ENCODE assay signal across 27 cellular contexts in genomic region chr6:56430629-56431600, GRCh38.
DNase-seq lines count a peak whose midpoint lies in the region; ATAC-seq, FAIRE-seq and TF ChIP-seq lines count a peak whose summit lies in the region.
"Had no signal": no experiment of that assay in that cellular context is flagged by ENCODE, and none has a peak within 500 bp of the region (broad histone marks: within the 10 kb centered on the region; RNA-seq: fewer than 3 reads in every experiment).

No MANE protein-coding gene starts in this region.

- H3F3A ChIP-seq in GM23338 (replicated peaks; ENCODE audit: low read depth), result no peaks in the 10 kb centered on the region

- H2BK15ac ChIP-seq in H1 (ENCODE audit: low read length) (no peak overlapping the region), neuronal stem cell (ENCODE audit: low read length) (no peak overlapping the region), H9 (ENCODE audit: low read depth, low read length) (no peak overlapping the region)

- TF ChIP-seq POLR2A in H1 (IDR thresholded peaks at IDR 0.05; ENCODE audit: control extremely low read depth in 1 of 2, low read depth in 2 of 2, low read length in 2 of 2), result no peak
- no peak for TF ChIP-seq POLR2A in ovary (IDR thresholded peaks at IDR 0.05)

- H3K14ac ChIP-seq in H1 (ENCODE audit: insufficient read length), result no peak overlapping the region
- no peak overlapping the region for H3K14ac ChIP-seq in neuronal stem cell (ENCODE audit: low read length)
- no peak overlapping the region for H3K14ac ChIP-seq in H9 (ENCODE audit: insufficient read depth, low read length)

- H3K9me2 ChIP-seq in GM23338 (ENCODE audit: insufficient read depth), result peaks cover 5% of the 10 kb centered on the region; the same call in 1 of the 2 replicates

- POLR2A ChIA-PET in A673 (lab: Charles Lee; ENCODE audit: low non-redundant PET) (no interaction called here), H1 (lab: Charles Lee; ENCODE audit: partially characterized antibody) (no interaction called here)

- no peak overlapping the region for H3T11ph ChIP-seq in H9 (ENCODE audit: low read length)

- H3K27ac Mint-ChIP-seq in GM23338 (no peak overlapping the region), H9 (no peak overlapping the region)

- H3K4me1 ChIP-seq in A673 (ENCODE audit: insufficient read depth, low read length, poor library complexity, severe bottlenecking) (no peaks in the 10 kb centered on the region), GM23338 (ENCODE audit: insufficient read depth) (no peaks in the 10 kb centered on the region), H1 (replicated peaks in 1 of 4; ENCODE audit: control insufficient read depth in 3 of 4, insufficient read depth in 4 of 4, low read length in 3 of 4) (no peaks in the 10 kb centered on the region), neuronal stem cell (ENCODE audit: control insufficient read depth in 2 of 2, insufficient read depth in 1 of 2, low read depth in 1 of 2, low read length in 2 of 2) (no peaks in the 10 kb centered on the region), H9 (ENCODE audit: insufficient read depth, low read length) (no peaks in the 10 kb centered on the region), ovary (ENCODE audit: insufficient read depth) (no peaks in the 10 kb centered on the region)
- H3K4me1 ChIP-seq: A549 had no signal

- no peak for ATAC-seq in GM23338
- ATAC-seq: A549, HepG2, PC-3 had no signal

- H4K91ac ChIP-seq in H1 (replicated peaks; ENCODE audit: insufficient read length, low read length), result no peak overlapping the region
- H4K91ac ChIP-seq in neuronal stem cell (ENCODE audit: low read depth, low read length, poor library complexity), result no peak overlapping the region
- no peak overlapping the region for H4K91ac ChIP-seq in H9 (ENCODE audit: insufficient read length, low read depth, low read length)

- DNase-seq in A673 (ENCODE audit: low spot score) (peak; percentile 29), GM23338 (ENCODE audit: low spot score) (peak; percentile 9), H1 (ENCODE audit: low read depth in 1 of 2, low spot score in 2 of 2) (no peak), neuronal stem cell (ENCODE audit: low spot score) (no peak), H9 (no peak), ovary (no peak)
- no peak for DNase-seq in stimulated activated CD4-positive, alpha-beta T cell treated with anti-CD3 and anti-CD28 coated beads, Interleukin-15, amount 100 ng/mL, for 24 hours
- DNase-seq: C1 segment of cervical spinal cord; CD4-positive, alpha-beta memory T cell; COR-L47; DMS 273 treated with DMSO at 0.1 percent for 48 hours; DMS79; EL; GF-D8; Kasumi-1; NCI-H1092 treated with DMSO at 0.1 percent for 48 hours; NCI-H1436 treated with DMSO at 0.1 percent for 48 hours; NCI-H1930; NCI-H2107; NCI-H524; NCI-H774; PC-3 had no signal

- no peaks in the 10 kb centered on the region for H3K79me1 ChIP-seq in H1 (ENCODE audit: low read depth, low read length)
- no peaks in the 10 kb centered on the region for H3K79me1 ChIP-seq in neuronal stem cell (ENCODE audit: low read depth, low read length)
- no peaks in the 10 kb centered on the region for H3K79me1 ChIP-seq in H9 (ENCODE audit: insufficient read depth, low read depth, low read length, poor library complexity, severe bottlenecking)

- H3K9me3 Mint-ChIP-seq in GM23338 (peaks cover 15% of the 10 kb centered on the region), H9 (peaks cover 14 to 20% of the 10 kb centered on the region in 2 experiments)

- H2BK12ac ChIP-seq in H1 (ENCODE audit: low read depth, low read length), result no peak overlapping the region
- no peak overlapping the region for H2BK12ac ChIP-seq in neuronal stem cell (ENCODE audit: low read length)
- no peak overlapping the region for H2BK12ac ChIP-seq in H9 (ENCODE audit: insufficient read length, low read depth, low read length)

- intact Hi-C loops in A673 (cut with micrococcal nuclease; ENCODE audit: unreplicated experiment), result no loop called here
- intact Hi-C loops in ovary (cut with DNase I), result no loop called here

- peaks cover 7% of the 10 kb centered on the region for H3K27me3 Mint-ChIP-seq in GM23338 (ENCODE audit: insufficient read depth, low read depth, poor library complexity)
- H3K27me3 Mint-ChIP-seq in H9 (ENCODE audit: low read depth), result peaks cover 15% of the 10 kb centered on the region

- H3K4me2 ChIP-seq in GM23338 (no peak overlapping the region), H1 (ENCODE audit: insufficient read depth in 1 of 2, low read depth in 2 of 2, low read length in 2 of 2) (no peak overlapping the region), neuronal stem cell (ENCODE audit: insufficient read depth, low read length, poor library complexity, severe bottlenecking) (no peak overlapping the region), H9 (ENCODE audit: insufficient read depth, insufficient read length, low read length) (no peak overlapping the region)
- H3K4me2 ChIP-seq: A549 had no signal

- CTCF ChIA-PET in A673 (lab: Charles Lee), result interaction anchor here (0.6 kb wide), 1 partner anchor 489 kb away, joined by 3 read pairs; no protein-coding TSS in a partner anchor
- CTCF ChIA-PET in H1 (lab: Charles Lee; ENCODE audit: partially characterized antibody), result no interaction called here

- H3K9me3 ChIP-seq in A673 (ENCODE audit: low read depth, low read length, poor library complexity, severe bottlenecking), result no peaks in the 10 kb centered on the region
- peaks cover 0 to 6% of the 10 kb centered on the region in 2 experiments; a peak in 2 of 4 replicates for H3K9me3 ChIP-seq in H1 (ENCODE audit: insufficient read depth in 2 of 2, low read depth in 1 of 2, low read length in 1 of 2)
- peaks cover 0 to 6% of the 10 kb centered on the region in 2 donors for H3K9me3 ChIP-seq in neuronal stem cell (replicated peaks in 1 of 2; ENCODE audit: control insufficient read depth in 2 of 2, insufficient read depth in 1 of 2, low read depth in 1 of 2, low read length in 2 of 2)
- H3K9me3 ChIP-seq in H9 (ENCODE audit: control insufficient read depth, low read depth, low read length), result no peaks in the 10 kb centered on the region
- no peaks in the 10 kb centered on the region for H3K9me3 ChIP-seq in ovary
- H3K9me3 ChIP-seq: A549 had no signal

- H3K56ac ChIP-seq in H1 (replicated peaks; ENCODE audit: insufficient read length, low read depth, low read length) (no peak overlapping the region), H9 (ENCODE audit: insufficient read length, low read depth, low read length) (no peak overlapping the region)

- H3K79me2 ChIP-seq in GM23338 (replicated peaks; ENCODE audit: insufficient read depth), result no peaks in the 10 kb centered on the region
- H3K79me2 ChIP-seq in H1 (ENCODE audit: control insufficient read depth in 1 of 2, insufficient read depth in 2 of 2, low read length in 2 of 2), result no peaks in the 10 kb centered on the region
- H3K79me2 ChIP-seq in H9 (ENCODE audit: insufficient read depth, low read length), result no peaks in the 10 kb centered on the region

- no peak for FAIRE-seq in H1 (lab: Jason Lieb, UNC)
- FAIRE-seq: A549, GM12892, H54, HepG2 had no signal

- TF ChIP-seq CTCF in A673 (conservative IDR thresholded peaks at IDR 0.05; ENCODE audit: low read depth, low read length) (no peak), GM23338 (conservative IDR thresholded peaks at IDR 0.05; ENCODE audit: low read depth in 2 of 2) (no peak), H1 (IDR thresholded peaks at IDR 0.05; ENCODE audit: control extremely low read depth in 1 of 3, insufficient read depth in 1 of 3, low read depth in 1 of 3, low read length in 3 of 3) (no peak), H9 (conservative IDR thresholded peaks at IDR 0.05) (no peak), ovary (IDR thresholded peaks at IDR 0.05) (no peak)

- H3K4me1 Mint-ChIP-seq in GM23338, result no peaks in the 10 kb centered on the region
- H3K4me1 Mint-ChIP-seq in H9, result peaks cover 4 to 6% of the 10 kb centered on the region in 2 experiments
- H3K4me1 Mint-ChIP-seq: CD4-positive, alpha-beta memory T cell had no signal

- H2BK20ac ChIP-seq in H1 (ENCODE audit: low read length) (no peak overlapping the region), H9 (ENCODE audit: low read depth, low read length, poor library complexity, severe bottlenecking) (no peak overlapping the region)

- H4K5ac ChIP-seq in H1 (ENCODE audit: insufficient read length, low read depth, low read length), result no peak overlapping the region
- H4K5ac ChIP-seq in H9 (ENCODE audit: insufficient read length, low read depth, low read length), result no peak overlapping the region

- no peak overlapping the region; the same call in 1 of the 2 replicates for H4K8ac ChIP-seq in H1 (ENCODE audit: extremely low read depth, insufficient read depth, low read length)
- H4K8ac ChIP-seq in neuronal stem cell (ENCODE audit: low read depth, low read length), result no peak overlapping the region
- no peak overlapping the region for H4K8ac ChIP-seq in H9 (replicated peaks; ENCODE audit: insufficient read length, low read depth, low read length)

- H3K4ac ChIP-seq in H1 (replicated peaks; ENCODE audit: insufficient read length, low read depth, low read length), result no peak overlapping the region
- no peak overlapping the region for H3K4ac ChIP-seq in neuronal stem cell (ENCODE audit: low read length)
- H3K4ac ChIP-seq in H9 (ENCODE audit: low read depth, low read length), result no peak overlapping the region

- TF ChIP-seq RAD21 in H1 (IDR thresholded peaks at IDR 0.05 in 1 of 2, conservative IDR thresholded peaks at IDR 0.05 in 1 of 2; ENCODE audit: low read depth in 2 of 2, low read length in 2 of 2), result no peak

- no peak overlapping the region for H2BK120ac ChIP-seq in H1 (replicated peaks; ENCODE audit: low read depth, low read length)
- no peak overlapping the region for H2BK120ac ChIP-seq in neuronal stem cell (ENCODE audit: low read depth, low read length)
- H2BK120ac ChIP-seq in H9 (ENCODE audit: low read depth, low read length, poor library complexity, severe bottlenecking), result no peak overlapping the region

- H2BK5ac ChIP-seq in H1 (ENCODE audit: low read depth, low read length) (no peak overlapping the region), neuronal stem cell (ENCODE audit: low read length) (no peak overlapping the region), H9 (ENCODE audit: insufficient read length, low read length) (no peak overlapping the region)

- TF ChIP-seq EP300 in H1 (IDR thresholded peaks at IDR 0.05; ENCODE audit: borderline replicate concordance in 1 of 2, low read depth in 2 of 2, low read length in 2 of 2) (no peak), ovary (IDR thresholded peaks at IDR 0.05) (no peak)

- H3K23me2 ChIP-seq in H1 (ENCODE audit: low read depth, low read length), result no peaks in the 10 kb centered on the region
- H3K23me2 ChIP-seq in H9 (ENCODE audit: insufficient read length, low read depth, low read length, poor library complexity, severe bottlenecking), result no peaks in the 10 kb centered on the region

- H2AK5ac ChIP-seq in H1 (ENCODE audit: low read depth, low read length), result no peak overlapping the region
- no peak overlapping the region for H2AK5ac ChIP-seq in neuronal stem cell (ENCODE audit: low read depth, low read length)
- H2AK5ac ChIP-seq in H9 (ENCODE audit: insufficient read length, low read length), result no peak overlapping the region

- no TSS peak for BruUV-seq in A673 (replicated peaks; lab: Mats Ljungman, UMichigan)

- peaks cover 5% of the 10 kb centered on the region; the same call in 2 of the 3 replicates for H3K36me3 Mint-ChIP-seq in GM23338 (ENCODE audit: low read depth)
- H3K36me3 Mint-ChIP-seq in H9 (ENCODE audit: insufficient read depth in 1 of 3, low read depth in 3 of 3), result peaks cover 0 to 18% (median 0%) of the 10 kb centered on the region in 3 experiments; a peak in 5 of 7 replicates
- H3K36me3 Mint-ChIP-seq: CD4-positive, alpha-beta memory T cell had no signal

- H3K4me3 ChIP-seq in A673 (ENCODE audit: low read depth, low read length, poor library complexity, severe bottlenecking) (no peak overlapping the region), GM23338 (no peak overlapping the region), H1 (ENCODE audit: extremely low read depth in 1 of 4, insufficient read depth in 2 of 4, low read depth in 3 of 4, low read length in 4 of 4) (no peak overlapping the region), neuronal stem cell (ENCODE audit: low read length in 2 of 2) (no peak overlapping the region), ovary (no peak overlapping the region)
- H3K4me3 ChIP-seq: A549 had no signal

- H3K18ac ChIP-seq in H1 (ENCODE audit: extremely low read depth, low read length), result no peak overlapping the region
- H3K18ac ChIP-seq in neuronal stem cell (ENCODE audit: low read length), result peak overlapping the region; percentile 32
- no peak overlapping the region for H3K18ac ChIP-seq in H9 (ENCODE audit: insufficient read length, low read depth, low read length)

- H3K36me3 ChIP-seq in A673 (ENCODE audit: insufficient read depth, low read length, poor library complexity, severe bottlenecking) (no peaks in the 10 kb centered on the region), GM23338 (ENCODE audit: insufficient read depth) (no peaks in the 10 kb centered on the region), H1 (ENCODE audit: control insufficient read depth in 2 of 4, insufficient read depth in 4 of 4, low read length in 3 of 4) (no peaks in the 10 kb centered on the region; a peak in 1 of 8 replicates), neuronal stem cell (replicated peaks in 1 of 2; ENCODE audit: control insufficient read depth in 2 of 2, insufficient read depth in 2 of 2, low read length in 2 of 2) (no peaks in the 10 kb centered on the region), ovary (no peaks in the 10 kb centered on the region)

- H3K27me3 ChIP-seq in A673 (replicated peaks; ENCODE audit: insufficient read depth, low read depth, low read length, poor library complexity) (no peaks in the 10 kb centered on the region), GM23338 (ENCODE audit: insufficient read depth) (no peaks in the 10 kb centered on the region), H1 (replicated peaks in 1 of 4; ENCODE audit: control insufficient read depth in 3 of 4, extremely low read depth in 1 of 4, insufficient read depth in 3 of 4, low read length in 3 of 4) (no peaks in the 10 kb centered on the region), neuronal stem cell (ENCODE audit: control insufficient read depth in 3 of 3, insufficient read depth in 3 of 3, low read depth in 1 of 3, low read length in 3 of 3) (no peaks in the 10 kb centered on the region), H9 (ENCODE audit: insufficient read depth, low read length) (no peaks in the 10 kb centered on the region), ovary (no peaks in the 10 kb centered on the region)

- WGBS in H1 (ENCODE audit: extremely low coverage in 1 of 2, insufficient coverage in 1 of 2, insufficient read length in 1 of 2, insufficient replicate concordance in 2 of 2, low coverage in 1 of 2, low lambda C conversion rate in 2 of 2, missing lambda C conversion rate in 1 of 2), 2 experiments, result 86% methylated on average over 34 of the region's 34 CpGs; no CpG with 5 or more reads in 1 of the 2 experiments
- WGBS in neuronal stem cell (ENCODE audit: extremely low coverage in 2 of 2, insufficient read length in 2 of 2, insufficient replicate concordance in 1 of 2), 2 donors, result no CpG with 5 or more reads among the region's 34 CpGs
- no CpG with 5 or more reads among the region's 34 CpGs for WGBS in H9 (ENCODE audit: extremely low coverage, insufficient read length, low lambda C conversion rate)
- WGBS in ovary, 3 donors, result 90 to 94% (median 93%) methylated on average over 34 of the region's 34 CpGs

- H3K4me3 Mint-ChIP-seq in GM23338 (no peak overlapping the region), H9 (no peak overlapping the region; a peak in 1 of 5 replicates)
- H3K4me3 Mint-ChIP-seq: CD4-positive, alpha-beta memory T cell had no signal

- H2AFZ ChIP-seq in GM23338 (no peak overlapping the region), H1 (ENCODE audit: low read length) (no peak overlapping the region), neuronal stem cell (ENCODE audit: low read length) (no peak overlapping the region), H9 (ENCODE audit: low read length) (no peak overlapping the region)

- no peak overlapping the region for H3K27ac ChIP-seq in A673 (ENCODE audit: low read depth, low read length, poor library complexity, severe bottlenecking)
- no peak overlapping the region for H3K27ac ChIP-seq in GM23338 (ENCODE audit: low read depth)
- H3K27ac ChIP-seq in H1 (ENCODE audit: low read depth, low read length), result no peak overlapping the region
- H3K27ac ChIP-seq in neuronal stem cell (replicated peaks; ENCODE audit: low read length), result no peak overlapping the region
- H3K27ac ChIP-seq in H9 (ENCODE audit: insufficient read length, low read depth, low read length), result no peak overlapping the region
- no peak overlapping the region for H3K27ac ChIP-seq in ovary
- H3K27ac ChIP-seq: A549, HL-60 had no signal

- H4K20me1 ChIP-seq in GM23338 (replicated peaks; ENCODE audit: insufficient read depth) (no peaks in the 10 kb centered on the region), H1 (replicated peaks in 1 of 2; ENCODE audit: control insufficient read depth in 1 of 2, insufficient read depth in 2 of 2, low read length in 2 of 2) (no peaks in the 10 kb centered on the region), H9 (ENCODE audit: control insufficient read depth, insufficient read depth, insufficient read length) (no peaks in the 10 kb centered on the region)

- H3K9ac ChIP-seq in H1 (replicated peaks in 1 of 4; ENCODE audit: extremely low read depth in 1 of 4, low read depth in 3 of 4, low read length in 3 of 4) (no peak overlapping the region), neuronal stem cell (ENCODE audit: low read depth, low read length, poor library complexity) (no peak overlapping the region), H9 (ENCODE audit: extremely low read depth, insufficient read length, low read length) (no peak overlapping the region)

- H3K23ac ChIP-seq in H1 (ENCODE audit: insufficient read length), result no peak overlapping the region
- no peak overlapping the region for H3K23ac ChIP-seq in neuronal stem cell (ENCODE audit: low read depth, low read length, poor library complexity)
- no peak overlapping the region for H3K23ac ChIP-seq in H9 (ENCODE audit: insufficient read length, low read depth, low read length)

Comparison
In these comparisons a context has a peak if more than half of its experiments do, and no peak if none do; other contexts are left out.
1. DNase-seq: peak in A673 (single experiment) and GM23338 (single experiment); none in H1 (0 of 2), neuronal stem cell (single experiment), H9 (single experiment), stimulated activated CD4-positive, alpha-beta T cell treated with anti-CD3 and anti-CD28 coated beads, Interleukin-15, amount 100 ng/mL, for 24 hours (single experiment) and ovary (0 of 5).